9 cellular contexts compared by ENCODE assay signal in the genomic region with DNA sequence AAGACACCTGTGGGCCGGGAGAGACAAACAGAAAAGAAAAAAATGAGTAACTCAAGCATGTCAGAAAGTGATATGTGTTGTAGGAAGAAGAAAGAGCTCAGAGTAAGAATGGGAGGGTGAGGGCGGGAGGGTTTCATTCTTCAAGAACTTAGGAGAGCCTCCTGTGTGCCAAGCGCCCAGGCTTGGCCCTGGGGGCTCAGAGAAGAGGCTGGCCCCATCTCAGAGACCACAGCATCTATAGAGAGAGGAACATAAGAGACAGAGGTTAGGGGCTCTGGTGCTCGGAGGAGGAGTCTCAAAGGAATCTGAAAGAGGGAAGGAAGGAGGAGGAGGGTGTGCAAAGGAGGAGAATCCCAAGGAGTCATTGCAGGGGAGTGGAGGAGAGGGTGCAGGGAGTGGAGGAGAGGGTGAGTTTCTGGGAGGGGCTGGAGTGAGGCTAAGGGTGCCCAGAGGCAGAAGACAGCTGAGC.
DNase-seq lines count a peak whose midpoint lies in the region; ATAC-seq and TF ChIP-seq lines count a peak whose summit lies in the region.
"Had no signal": no experiment of that assay in that cellular context is flagged by ENCODE, and none has a peak within 500 bp of the region (broad histone marks: within the 10 kb centered on the region; RNA-seq: fewer than 3 reads in every experiment).

No MANE protein-coding gene starts in this region.

- intact Hi-C loops in prostate gland (cut with DNase I): no loop called here

- peaks cover 10% of the 10 kb centered on the region for H3K4me1 Mint-ChIP-seq in activated T-helper 17 cell treated with anti-CD3 and anti-CD28 coated beads, Interleukin-2, amount 50 U/mL, for 72 hours
- H3K4me1 Mint-ChIP-seq in mesothelial cell of epicardium: peaks cover 18% of the 10 kb centered on the region
- H3K4me1 Mint-ChIP-seq: activated B cell treated with CpG ODN at 0.5 μM for 24 hours had no signal

- no peak overlapping the region for H3K27ac ChIP-seq in prostate gland

- no peaks in the 10 kb centered on the region for H3K36me3 Mint-ChIP-seq in activated T-helper 17 cell treated with anti-CD3 and anti-CD28 coated beads, Interleukin-2, amount 50 U/mL, for 72 hours (ENCODE audit: low read depth)
- no peaks in the 10 kb centered on the region for H3K36me3 Mint-ChIP-seq in mesothelial cell of epicardium

- H3K9me3 Mint-ChIP-seq in activated T-helper 17 cell treated with anti-CD3 and anti-CD28 coated beads, Interleukin-2, amount 50 U/mL, for 72 hours: no peaks in the 10 kb centered on the region
- H3K9me3 Mint-ChIP-seq in mesothelial cell of epicardium: peaks cover 15% of the 10 kb centered on the region
- H3K9me3 Mint-ChIP-seq: activated B cell treated with CpG ODN at 0.5 μM for 24 hours had no signal

- H3K4me1 ChIP-seq in prostate gland (replicated peaks): no peaks in the 10 kb centered on the region

- no peaks in the 10 kb centered on the region for H3K9me3 ChIP-seq in prostate gland

- H3K4me3 Mint-ChIP-seq in activated T-helper 17 cell treated with anti-CD3 and anti-CD28 coated beads, Interleukin-2, amount 50 U/mL, for 72 hours: peak overlapping the region; percentile 73
- H3K4me3 Mint-ChIP-seq in mesothelial cell of epicardium: no peak overlapping the region
- H3K4me3 Mint-ChIP-seq: activated B cell treated with CpG ODN at 0.5 μM for 24 hours had no signal

- 39% methylated on average over 4 of the region's 4 CpGs for WGBS in prostate gland

- H3K27me3 Mint-ChIP-seq in activated T-helper 17 cell treated with anti-CD3 and anti-CD28 coated beads, Interleukin-2, amount 50 U/mL, for 72 hours: peaks cover 16% of the 10 kb centered on the region
- H3K27me3 Mint-ChIP-seq in mesothelial cell of epicardium (ENCODE audit: low read depth): peaks cover 8% of the 10 kb centered on the region

- H3K27ac Mint-ChIP-seq in activated T-helper 17 cell treated with anti-CD3 and anti-CD28 coated beads, Interleukin-2, amount 50 U/mL, for 72 hours: peak overlapping the region; percentile 98
- peak overlapping the region; percentile 67 for H3K27ac Mint-ChIP-seq in mesothelial cell of epicardium
- H3K27ac Mint-ChIP-seq: activated B cell treated with CpG ODN at 0.5 μM for 24 hours had no signal

- H3K36me3 ChIP-seq in prostate gland: no peaks in the 10 kb centered on the region

- H3K4me3 ChIP-seq in prostate gland: no peak overlapping the region

- peak; percentile 80 for ATAC-seq in activated T-helper 17 cell treated with anti-CD3 and anti-CD28 coated beads, Interleukin-2, amount 50 U/mL, for 72 hours (replicated peaks)
- no peak for ATAC-seq in HG02973 (IDR thresholded peaks at IDR 0.05; ENCODE audit: unreplicated experiment)
- no peak for ATAC-seq in GM18870 (IDR thresholded peaks at IDR 0.05; ENCODE audit: unreplicated experiment)

- no peak for TF ChIP-seq POLR2A in prostate gland (IDR thresholded peaks at IDR 0.05)

- DNase-seq in A172 (ENCODE audit: low spot score) (peak; percentile 62), H4 (ENCODE audit: low spot score) (peak; percentile 72), mesothelial cell of epicardium (ENCODE audit: low spot score in 2 of 2, unreplicated experiment in 2 of 2) (no peak), prostate gland (ENCODE audit: low spot score) (no peak)
- no peak for DNase-seq in stimulated activated naive CD4-positive, alpha-beta T cell (lab: John Stamatoyannopoulos, UW)
- DNase-seq: activated B cell treated with CpG ODN at 0.5 μM for 24 hours had no signal

- TF ChIP-seq CTCF in mesothelial cell of epicardium (IDR thresholded peaks at IDR 0.05; ENCODE audit: unreplicated experiment) (no peak), prostate gland (IDR thresholded peaks at IDR 0.05) (no peak)

- H3K27me3 ChIP-seq in prostate gland (replicated peaks; ENCODE audit: insufficient read depth): no peaks in the 10 kb centered on the region

Comparison
In these comparisons a context has a peak if more than half of its experiments do, and no peak if none do; other contexts are left out.
1. DNase-seq: peak in A172 (single experiment) and H4 (single experiment); none in mesothelial cell of epicardium (0 of 2), prostate gland (single experiment) and stimulated activated naive CD4-positive, alpha-beta T cell (0 of 6).